ENCODE assay signal across 8 cellular contexts in genomic region chr3:71063768-71064287, GRCh38.
DNase-seq lines count a peak whose midpoint lies in the region; ATAC-seq, FAIRE-seq and TF ChIP-seq lines count a peak whose summit lies in the region.

No MANE protein-coding gene starts in this region.

- TF ChIP-seq CTCF in Calu3 (IDR thresholded peaks at IDR 0.05; ENCODE audit: unreplicated experiment) (no peak), endothelial cell of umbilical vein (IDR thresholded peaks at IDR 0.05; ENCODE audit: extremely low read depth in 1 of 2, insufficient read depth in 1 of 2, low read depth in 1 of 2, low read length in 2 of 2) (no peak), GM13976 (IDR thresholded peaks at IDR 0.05; ENCODE audit: borderline replicate concordance, control extremely low read depth, extremely low read depth, insufficient read depth, missing control alignments) (no peak)

- POLR2A ChIA-PET in endothelial cell of umbilical vein (lab: Charles Lee), result interaction anchor here (1.1 to 1.2 kb wide), 3 partner anchors 9 to 57 kb away, joined by 3 to 7 read pairs (median 3); no protein-coding TSS in a partner anchor

- H3K27me3 ChIP-seq in endothelial cell of umbilical vein (ENCODE audit: control insufficient read depth in 2 of 2, insufficient read depth in 2 of 2, low read length in 2 of 2) (no peaks in the 10 kb centered on the region), mononuclear cell (ENCODE audit: insufficient read depth, low read length) (no peaks in the 10 kb centered on the region), subcutaneous abdominal adipose tissue (ENCODE audit: control insufficient read depth in 5 of 5, insufficient read depth in 4 of 5, low read length in 5 of 5) (no peaks in the 10 kb centered on the region)

- peak; percentile 18 for FAIRE-seq in endothelial cell of umbilical vein (lab: Jason Lieb, UNC)

- no peaks in the 10 kb centered on the region for H3K27me3 Mint-ChIP-seq in Calu3 (ENCODE audit: unreplicated experiment)

- peaks cover 12% of the 10 kb centered on the region for H3K36me3 Mint-ChIP-seq in Calu3 (ENCODE audit: insufficient read depth, unreplicated experiment)

- ATAC-seq in HG03520 (IDR thresholded peaks at IDR 0.05; ENCODE audit: unreplicated experiment), result no peak

- H3K9me1 ChIP-seq in endothelial cell of umbilical vein (replicated peaks; ENCODE audit: control insufficient read depth, extremely low read depth, insufficient read depth, low read length), result no peaks in the 10 kb centered on the region

- H3K4me3 Mint-ChIP-seq in Calu3 (ENCODE audit: low read depth, unreplicated experiment), result no peak overlapping the region

- no peak overlapping the region for H2AFZ ChIP-seq in endothelial cell of umbilical vein (ENCODE audit: low read depth, low read length)

- no peak overlapping the region for H3K27ac Mint-ChIP-seq in Calu3 (ENCODE audit: unreplicated experiment)

- peak overlapping the region; percentile 99 for H3K4me2 ChIP-seq in endothelial cell of umbilical vein (ENCODE audit: insufficient read depth, low read length)

- H3K4me1 ChIP-seq in endothelial cell of umbilical vein (ENCODE audit: control insufficient read depth, extremely low read depth, insufficient read depth, low read length) (peaks cover 61% of the 10 kb centered on the region), mononuclear cell (ENCODE audit: insufficient read depth, low read length) (peaks cover 57% of the 10 kb centered on the region), subcutaneous abdominal adipose tissue (ENCODE audit: control insufficient read depth in 5 of 5, insufficient read depth in 5 of 5, low read length in 5 of 5) (peaks cover 2 to 70% (median 64%) of the 10 kb centered on the region in 5 donors)

- H3K27ac ChIP-seq in endothelial cell of umbilical vein (ENCODE audit: insufficient read depth, low read depth, low read length), result peak overlapping the region; percentile 83
- peak overlapping the region; percentile 98 for H3K27ac ChIP-seq in subcutaneous abdominal adipose tissue (ENCODE audit: low read depth, low read length)

- peaks cover 2% of the 10 kb centered on the region for H4K20me1 ChIP-seq in endothelial cell of umbilical vein (replicated peaks; ENCODE audit: control insufficient read depth, extremely low read depth, insufficient read depth, low read length)

- BruUV-seq in Calu3 (replicated peaks; lab: Mats Ljungman, UMichigan), result TSS peak; percentile 42
- TSS peak; percentile 81 for BruUV-seq in endothelial cell of umbilical vein (replicated peaks; lab: Mats Ljungman, UMichigan)

- H3K79me2 ChIP-seq in endothelial cell of umbilical vein (ENCODE audit: control insufficient read depth, insufficient read depth, low read length), result peaks cover 60% of the 10 kb centered on the region

- intact Hi-C loops in Calu3 (cut with micrococcal nuclease; ENCODE audit: unreplicated experiment) (loop anchor here (2.0 to 10.0 kb wide), 4 partner anchors 37 to 349 kb away; no protein-coding TSS in a partner anchor), endothelial cell of umbilical vein (cut with micrococcal nuclease) (loop anchor here (1.0 to 10.0 kb wide), 13 partner anchors 9 to 969 kb away; partner anchors contain the start of gene FOXP1)

- no peaks in the 10 kb centered on the region for H3K9me3 Mint-ChIP-seq in Calu3 (ENCODE audit: low read depth, unreplicated experiment)

- dilution Hi-C loops in endothelial cell of umbilical vein (cut with MboI; ENCODE audit: extremely low pct_ligation_motif_present, low sequenced_read_pairs), result no loop called here

- H3K36me3 ChIP-seq in endothelial cell of umbilical vein (ENCODE audit: control insufficient read depth in 2 of 2, extremely low read depth in 1 of 2, insufficient read depth in 2 of 2, low read length in 2 of 2) (no peaks in the 10 kb centered on the region), subcutaneous abdominal adipose tissue (ENCODE audit: control insufficient read depth in 5 of 5, insufficient read depth in 5 of 5, low read length in 5 of 5) (no peaks in the 10 kb centered on the region)

- peaks cover 31% of the 10 kb centered on the region for H3K4me1 Mint-ChIP-seq in Calu3 (ENCODE audit: low read depth, unreplicated experiment)

- H3K9me3 ChIP-seq in endothelial cell of umbilical vein (replicated peaks; ENCODE audit: control insufficient read depth, insufficient read depth, low read length) (no peaks in the 10 kb centered on the region), mononuclear cell (ENCODE audit: low read depth, low read length) (no peaks in the 10 kb centered on the region), subcutaneous abdominal adipose tissue (ENCODE audit: control insufficient read depth in 5 of 5, low read length in 5 of 5) (no peaks in the 10 kb centered on the region)

- in situ Hi-C loops in GM13976 (cut with MboI; ENCODE audit: low sequenced_read_pairs, unreplicated experiment), result no loop called here

- H3K4me3 ChIP-seq in endothelial cell of umbilical vein (replicated peaks in 1 of 3; ENCODE audit: insufficient read depth in 1 of 3, low read depth in 1 of 3, low read length in 3 of 3) (peak overlapping the region; percentile 64 to 93 (median 84)), mononuclear cell (ENCODE audit: low read length) (peak overlapping the region; percentile 59), subcutaneous abdominal adipose tissue (ENCODE audit: low read depth in 1 of 5, low read length in 5 of 5) (peak overlapping the region; percentile 72 to 95 (median 88))

- TF ChIP-seq POLR2A in endothelial cell of umbilical vein (IDR thresholded peaks at IDR 0.05; ENCODE audit: low read depth, low read length), result peak; percentile 86

- DNase-seq in Calu3, result peak; percentile 19
- DNase-seq in HT1080 (ENCODE audit: low read depth), result peak; percentile 80
- DNase-seq in activated CD4-positive, alpha-beta T cell treated with anti-CD3 and anti-CD28 coated beads, Interleukin-2, amount 50 U/mL, for 24 hours (ENCODE audit: low read depth in 1 of 2, low spot score in 1 of 2), result peak; percentile 44 to 67
- no peak for DNase-seq in endothelial cell of umbilical vein (ENCODE audit: low read depth, low spot score)
- no peak for DNase-seq in GM13976 (ENCODE audit: low spot score)

- CTCF ChIA-PET in Calu3 (lab: Charles Lee), result interaction anchor here (0.5 to 0.6 kb wide), 4 partner anchors 67 to 189 kb away, joined by 3 to 4 read pairs (median 4); no protein-coding TSS in a partner anchor
- CTCF ChIA-PET in endothelial cell of umbilical vein (lab: Charles Lee), result interaction anchor here (0.6 to 5.6 kb wide), 6 partner anchors 12 to 521 kb away, joined by 4 to 23 read pairs (median 6); no protein-coding TSS in a partner anchor

- peak overlapping the region; percentile 88 for H3K9ac ChIP-seq in endothelial cell of umbilical vein (replicated peaks; ENCODE audit: extremely low read depth, insufficient read depth, low read length)
- peak overlapping the region; percentile 85 to 99 (median 89) for H3K9ac ChIP-seq in subcutaneous abdominal adipose tissue (ENCODE audit: low read length in 5 of 5)

TF ChIP-seq in endothelial cell of umbilical vein, 7 proteins besides CTCF, POLR2A, EP300 and RAD21:
- TF ChIP-seq MYC (IDR thresholded peaks at IDR 0.05; ENCODE audit: low read depth, low read length) (no peak), POLR2AphosphoS5 (IDR thresholded peaks at IDR 0.05; ENCODE audit: insufficient read depth, low read depth, low read length) (peak; percentile 78)
TF ChIP-seq in endothelial cell of umbilical vein: peak in this region for 1.

Comparison
In these comparisons a context has a peak if more than half of its experiments do, and no peak if none do; other contexts are left out.
1. DNase-seq: peak in Calu3 (single experiment), HT1080 (single experiment) and activated CD4-positive, alpha-beta T cell treated with anti-CD3 and anti-CD28 coated beads, Interleukin-2, amount 50 U/mL, for 24 hours (2 of 2); none in endothelial cell of umbilical vein (single experiment) and GM13976 (single experiment).
2. Peak in every context shown above with its lines, with median percentiles within 50 percentile points of each other: H3K4me3 ChIP-seq.